ENCODE assay signal across 17 cellular contexts in genomic region chr5:180486636-180487149, GRCh38.
"Had no signal": no experiment of that assay in that cellular context is flagged by ENCODE, and none has a peak within 500 bp of the region (broad histone marks: within the 10 kb centered on the region; RNA-seq: fewer than 3 reads in every experiment).

No MANE protein-coding gene starts in this region.

- H3K27me3 Mint-ChIP-seq: activated CD4-positive, alpha-beta T cell treated with anti-CD3 and anti-CD28 coated beads, Interleukin-2, amount 10 ng/mL, durations not matched to agents 7 days and 5 days; stimulated activated naive CD8-positive, alpha-beta T cell treated with anti-CD3 and anti-CD28 coated beads, Interleukin-15, Interleukin-2, amounts not matched to agents 100 ng/mL and 50 ng/mL, for 24 hours had no signal

- DNase-seq: activated CD4-positive, alpha-beta T cell treated with anti-CD3 and anti-CD28 coated beads, Interleukin-2, amount 10 ng/mL, durations not matched to agents 7 days and 5 days; activated gamma-delta T cell treated with Interleukin-2 at 50 U/mL for 16 hours; cerebellar nuclear complex; effector CD8-positive, alpha-beta T cell; hypothalamus; left lung; nephron progenitor cell; nucleus accumbens; stimulated activated CD4-positive, alpha-beta T cell treated with anti-CD3 and anti-CD28 coated beads, Interleukin-12 subunit alpha, Interleukin-12 subunit beta, amount 100 ng/mL, for 4 hours; stimulated activated CD4-positive, alpha-beta T cell treated with anti-CD3 and anti-CD28 coated beads, Interleukin-1b, Interleukin-23, amount 100 ng/mL, for 48 hours; T-helper 1 cell; T-helper 9 cell; transverse colon had no signal

- H3K4me1 Mint-ChIP-seq: activated CD4-positive, alpha-beta T cell treated with anti-CD3 and anti-CD28 coated beads, Interleukin-2, amount 10 ng/mL, durations not matched to agents 7 days and 5 days had no signal

- H3K9me3 ChIP-seq: adrenal gland, breast epithelium, left lung, transverse colon had no signal

- H3K27ac ChIP-seq: adrenal gland, breast epithelium, left lung, transverse colon had no signal

- H3K36me3 Mint-ChIP-seq: activated naive CD4-positive, alpha-beta T cell treated with anti-CD3 and anti-CD28 coated beads, Interleukin-2, amount 50 U/mL, for 72 hours had no signal

- ATAC-seq: left lung had no signal

- H3K27ac Mint-ChIP-seq: activated CD4-positive, alpha-beta T cell treated with anti-CD3 and anti-CD28 coated beads, Interleukin-2, amount 10 ng/mL, durations not matched to agents 7 days and 5 days; activated naive CD4-positive, alpha-beta T cell treated with anti-CD3 and anti-CD28 coated beads, Interleukin-2, amount 50 U/mL, for 72 hours; nephron progenitor cell; stimulated activated naive CD8-positive, alpha-beta T cell treated with anti-CD3 and anti-CD28 coated beads, Interleukin-15, Interleukin-2, amounts not matched to agents 100 ng/mL and 50 ng/mL, for 24 hours had no signal

- H3K4me3 Mint-ChIP-seq: activated CD4-positive, alpha-beta T cell treated with anti-CD3 and anti-CD28 coated beads, Interleukin-2, amount 10 ng/mL, durations not matched to agents 7 days and 5 days; nephron progenitor cell; stimulated activated naive CD8-positive, alpha-beta T cell treated with anti-CD3 and anti-CD28 coated beads, Interleukin-15, Interleukin-2, amounts not matched to agents 100 ng/mL and 50 ng/mL, for 24 hours had no signal

- H3K4me1 ChIP-seq: breast epithelium, left lung, transverse colon had no signal

- H3K4me3 ChIP-seq: adrenal gland, breast epithelium, left lung, transverse colon had no signal

- H3K36me3 ChIP-seq: adrenal gland, breast epithelium, left lung, transverse colon had no signal

- H3K9me3 Mint-ChIP-seq: activated CD4-positive, alpha-beta T cell treated with anti-CD3 and anti-CD28 coated beads, Interleukin-2, amount 10 ng/mL, durations not matched to agents 7 days and 5 days; activated naive CD4-positive, alpha-beta T cell treated with anti-CD3 and anti-CD28 coated beads, Interleukin-2, amount 50 U/mL, for 72 hours; stimulated activated naive CD8-positive, alpha-beta T cell treated with anti-CD3 and anti-CD28 coated beads, Interleukin-15, Interleukin-2, amounts not matched to agents 100 ng/mL and 50 ng/mL, for 24 hours had no signal

- H3K27me3 ChIP-seq: adrenal gland, breast epithelium, left lung, transverse colon had no signal
